ENCODE assay signal across 7 cellular contexts in the genomic region with DNA sequence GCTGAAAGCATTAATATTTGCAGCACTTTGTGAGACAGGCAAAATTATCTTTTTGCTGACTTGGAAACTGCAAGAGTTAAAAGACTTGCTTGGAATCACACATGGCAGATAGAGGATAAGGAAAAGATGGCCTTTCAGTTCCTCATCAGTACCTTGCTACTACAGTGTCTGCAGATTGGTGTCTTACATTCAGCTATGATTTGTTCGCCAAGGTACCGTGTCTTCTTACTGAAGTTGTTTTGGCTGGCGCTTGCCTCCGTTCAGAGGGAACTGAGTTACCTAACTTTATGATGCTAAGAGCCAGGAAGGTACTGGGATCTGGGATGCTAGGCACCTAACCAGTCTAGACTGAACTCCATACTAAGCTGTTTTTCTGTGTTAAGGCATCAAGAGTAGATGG.
DNase-seq lines count a peak whose midpoint lies in the region; ATAC-seq, FAIRE-seq and TF ChIP-seq lines count a peak whose summit lies in the region.

No MANE protein-coding gene starts in this region.

- H3K27me3 Mint-ChIP-seq in central memory CD8-positive, alpha-beta T cell = no peaks in the 10 kb centered on the region
- no peaks in the 10 kb centered on the region for H3K27me3 Mint-ChIP-seq in nephron (ENCODE audit: low read depth)

- H3K27ac Mint-ChIP-seq in central memory CD8-positive, alpha-beta T cell (ENCODE audit: low read depth) = peak overlapping the region; percentile 84
- H3K27ac Mint-ChIP-seq in nephron = peak overlapping the region; percentile 96 to 98 (median 98)

- no peaks in the 10 kb centered on the region for H3K9me3 Mint-ChIP-seq in central memory CD8-positive, alpha-beta T cell
- H3K9me3 Mint-ChIP-seq in nephron = no peaks in the 10 kb centered on the region

- peaks cover 51% of the 10 kb centered on the region for H3K4me1 Mint-ChIP-seq in central memory CD8-positive, alpha-beta T cell
- H3K4me1 Mint-ChIP-seq in nephron = peaks cover 36% of the 10 kb centered on the region

- ATAC-seq in GM18498 (IDR thresholded peaks at IDR 0.05; ENCODE audit: unreplicated experiment) = peak; percentile 11
- ATAC-seq in central memory CD8-positive, alpha-beta T cell (replicated peaks; ENCODE audit: extremely low read depth, poor library complexity, severe bottlenecking) = no peak

- H3K4me3 Mint-ChIP-seq in central memory CD8-positive, alpha-beta T cell = peak overlapping the region; percentile 95
- H3K4me3 Mint-ChIP-seq in nephron = peak overlapping the region; percentile 89 to 97 (median 94)

- DNase-seq in LNCaP clone FGC (ENCODE audit: low read depth) (peak; percentile 33), NCI-H82 treated with DMSO at 0.1 percent for 48 hours (lab: John Stamatoyannopoulos, UW; ENCODE audit: unreplicated experiment) (no peak), D721Med (ENCODE audit: insufficient read length, low spot score) (no peak), HPDE6-E6E7 (ENCODE audit: extremely low spot score) (no peak)
- no peak for DNase-seq in central memory CD8-positive, alpha-beta T cell (ENCODE audit: low spot score in 2 of 2)

- peak overlapping the region; percentile 72 for H3K4me3 ChIP-seq in LNCaP clone FGC (ENCODE audit: low read depth, low read length)

- H3K36me3 Mint-ChIP-seq in central memory CD8-positive, alpha-beta T cell (ENCODE audit: insufficient read depth) = peaks cover 38% of the 10 kb centered on the region
- peaks cover 19% of the 10 kb centered on the region for H3K36me3 Mint-ChIP-seq in nephron (ENCODE audit: low read depth)

- FAIRE-seq in D721Med (lab: Jason Lieb, UNC) = no peak

- TF ChIP-seq CTCF in LNCaP clone FGC (IDR thresholded peaks at IDR 0.05; ENCODE audit: control insufficient read depth, extremely low read depth, insufficient read depth) (no peak), nephron (IDR thresholded peaks at IDR 0.05; ENCODE audit: unreplicated experiment in 3 of 3) (no peak), D721Med (IDR thresholded peaks at IDR 0.05; ENCODE audit: insufficient read depth, missing control alignments) (no peak)
